In the genomic region with DNA sequence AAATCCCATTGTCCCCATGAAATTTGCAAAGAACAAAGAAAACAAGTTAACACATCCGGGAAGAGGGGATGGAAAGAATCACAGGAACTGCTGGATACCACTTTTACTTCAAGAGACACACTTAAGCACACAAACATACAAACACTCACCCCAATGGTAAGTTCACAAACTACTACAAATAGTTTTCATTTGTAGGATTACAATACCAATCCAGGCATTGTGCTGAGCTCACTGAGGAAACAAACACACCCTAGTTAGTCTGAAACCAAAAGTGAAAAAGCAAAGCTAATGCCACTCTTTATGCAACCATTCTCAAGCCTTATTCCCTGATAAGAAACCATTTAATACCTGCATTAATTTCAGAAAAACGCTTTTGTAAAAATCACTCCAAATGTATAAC, we compare ENCODE assay signal across 1 cellular context.
TF ChIP-seq lines count a peak whose summit lies in the region.

No MANE protein-coding gene starts in this region.

TF ChIP-seq in WTC11, 78 proteins besides CTCF, POLR2A, EP300 and RAD21 (continued from another document):
- TF ChIP-seq, protein P1, sequence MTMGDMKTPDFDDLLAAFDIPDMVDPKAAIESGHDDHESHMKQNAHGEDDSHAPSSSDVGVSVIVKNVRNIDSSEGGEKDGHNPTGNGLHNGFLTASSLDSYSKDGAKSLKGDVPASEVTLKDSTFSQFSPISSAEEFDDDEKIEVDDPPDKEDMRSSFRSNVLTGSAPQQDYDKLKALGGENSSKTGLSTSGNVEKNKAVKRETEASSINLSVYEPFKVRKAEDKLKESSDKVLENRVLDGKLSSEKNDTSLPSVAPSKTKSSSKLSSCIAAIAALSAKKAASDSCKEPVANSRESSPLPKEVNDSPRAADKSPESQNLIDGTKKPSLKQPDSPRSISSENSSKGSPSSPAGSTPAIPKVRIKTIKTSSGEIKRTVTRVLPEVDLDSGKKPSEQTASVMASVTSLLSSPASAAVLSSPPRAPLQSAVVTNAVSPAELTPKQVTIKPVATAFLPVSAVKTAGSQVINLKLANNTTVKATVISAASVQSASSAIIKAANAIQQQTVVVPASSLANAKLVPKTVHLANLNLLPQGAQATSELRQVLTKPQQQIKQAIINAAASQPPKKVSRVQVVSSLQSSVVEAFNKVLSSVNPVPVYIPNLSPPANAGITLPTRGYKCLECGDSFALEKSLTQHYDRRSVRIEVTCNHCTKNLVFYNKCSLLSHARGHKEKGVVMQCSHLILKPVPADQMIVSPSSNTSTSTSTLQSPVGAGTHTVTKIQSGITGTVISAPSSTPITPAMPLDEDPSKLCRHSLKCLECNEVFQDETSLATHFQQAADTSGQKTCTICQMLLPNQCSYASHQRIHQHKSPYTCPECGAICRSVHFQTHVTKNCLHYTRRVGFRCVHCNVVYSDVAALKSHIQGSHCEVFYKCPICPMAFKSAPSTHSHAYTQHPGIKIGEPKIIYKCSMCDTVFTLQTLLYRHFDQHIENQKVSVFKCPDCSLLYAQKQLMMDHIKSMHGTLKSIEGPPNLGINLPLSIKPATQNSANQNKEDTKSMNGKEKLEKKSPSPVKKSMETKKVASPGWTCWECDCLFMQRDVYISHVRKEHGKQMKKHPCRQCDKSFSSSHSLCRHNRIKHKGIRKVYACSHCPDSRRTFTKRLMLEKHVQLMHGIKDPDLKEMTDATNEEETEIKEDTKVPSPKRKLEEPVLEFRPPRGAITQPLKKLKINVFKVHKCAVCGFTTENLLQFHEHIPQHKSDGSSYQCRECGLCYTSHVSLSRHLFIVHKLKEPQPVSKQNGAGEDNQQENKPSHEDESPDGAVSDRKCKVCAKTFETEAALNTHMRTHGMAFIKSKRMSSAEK (CRISPR knock-in tag; IDR thresholded peaks at IDR 0.05; ENCODE audit: borderline replicate concordance): no peak
- TF ChIP-seq ZNF423 (CRISPR knock-in tag; IDR thresholded peaks at IDR 0.05): no peak
- TF ChIP-seq NFATC4 (CRISPR knock-in tag; IDR thresholded peaks at IDR 0.05): no peak
- TF ChIP-seq, protein P2, sequence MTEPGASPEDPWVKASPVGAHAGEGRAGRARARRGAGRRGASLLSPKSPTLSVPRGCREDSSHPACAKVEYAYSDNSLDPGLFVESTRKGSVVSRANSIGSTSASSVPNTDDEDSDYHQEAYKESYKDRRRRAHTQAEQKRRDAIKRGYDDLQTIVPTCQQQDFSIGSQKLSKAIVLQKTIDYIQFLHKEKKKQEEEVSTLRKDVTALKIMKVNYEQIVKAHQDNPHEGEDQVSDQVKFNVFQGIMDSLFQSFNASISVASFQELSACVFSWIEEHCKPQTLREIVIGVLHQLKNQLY (CRISPR knock-in tag; IDR thresholded peaks at IDR 0.05): no peak
- TF ChIP-seq, protein P3, sequence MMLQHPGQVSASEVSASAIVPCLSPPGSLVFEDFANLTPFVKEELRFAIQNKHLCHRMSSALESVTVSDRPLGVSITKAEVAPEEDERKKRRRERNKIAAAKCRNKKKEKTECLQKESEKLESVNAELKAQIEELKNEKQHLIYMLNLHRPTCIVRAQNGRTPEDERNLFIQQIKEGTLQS (CRISPR knock-in tag; conservative IDR thresholded peaks at IDR 0.05): no peak
- TF ChIP-seq, protein P4, sequence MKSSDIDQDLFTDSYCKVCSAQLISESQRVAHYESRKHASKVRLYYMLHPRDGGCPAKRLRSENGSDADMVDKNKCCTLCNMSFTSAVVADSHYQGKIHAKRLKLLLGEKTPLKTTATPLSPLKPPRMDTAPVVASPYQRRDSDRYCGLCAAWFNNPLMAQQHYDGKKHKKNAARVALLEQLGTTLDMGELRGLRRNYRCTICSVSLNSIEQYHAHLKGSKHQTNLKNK (CRISPR knock-in tag; IDR thresholded peaks at IDR 0.05): no peak
